ENCODE assay signal across 8 cellular contexts in genomic region chr7:116953372-116953726, GRCh38. TPM values are rescaled to one million over a fixed set of nuclear protein-coding genes. Genes with fewer than 3 reads are reported as not detected.
DNase-seq lines count a peak whose midpoint lies in the region; ATAC-seq and TF ChIP-seq lines count a peak whose summit lies in the region.

TSS of gene ST7 (plus strand) at chr7:116953501. CDS start at chr7:116953541, 40 bp downstream.

- TF ChIP-seq CTCF in endothelial cell (IDR thresholded peaks at IDR 0.05; ENCODE audit: unreplicated experiment), result no peak

- peaks cover 18% of the 10 kb centered on the region for H3K4me1 ChIP-seq in mononuclear cell (ENCODE audit: insufficient read depth, low read length)

- DNase-seq in AG08396 (ENCODE audit: low spot score), result peak; percentile 79
- DNase-seq in NCI-H774 (lab: John Stamatoyannopoulos, UW), result peak; percentile 49
- peak; percentile 70 for DNase-seq in activated CD8-positive, alpha-beta memory T cell treated with anti-CD3 and anti-CD28 coated beads, Interleukin-2, amount 50 U/mL, for 4 hours
- DNase-seq in endothelial cell (ENCODE audit: low spot score), result peak; percentile 44
- peak; percentile 33 to 39 for DNase-seq in stimulated activated CD8-positive, alpha-beta memory T cell treated with anti-CD3 and anti-CD28 coated beads, Interleukin-2, amount 100 ng/mL, for 1 hour (ENCODE audit: low read depth in 2 of 2)

- ATAC-seq in GM18907 (IDR thresholded peaks at IDR 0.05; ENCODE audit: unreplicated experiment) (peak; percentile 45), HG03159 (IDR thresholded peaks at IDR 0.05; ENCODE audit: unreplicated experiment) (peak; percentile 42)

- peaks cover 14% of the 10 kb centered on the region for H3K27me3 Mint-ChIP-seq in endothelial cell (ENCODE audit: unreplicated experiment)

- peak within 1 kb of the TSS; percentile 76 for H3K4me3 ChIP-seq in mononuclear cell (ENCODE audit: low read length)

- H3K4me3 Mint-ChIP-seq in endothelial cell (ENCODE audit: unreplicated experiment), result peak within 1 kb of the TSS; percentile 99

- peaks cover 32% of the 10 kb centered on the region for H3K4me1 Mint-ChIP-seq in endothelial cell (ENCODE audit: unreplicated experiment)

- no peaks in the 10 kb centered on the region for H3K9me3 ChIP-seq in mononuclear cell (ENCODE audit: low read depth, low read length)

- peaks cover 16% of the 10 kb centered on the region for H3K36me3 Mint-ChIP-seq in endothelial cell (ENCODE audit: low read depth, unreplicated experiment)

- H3K9me3 Mint-ChIP-seq in endothelial cell (ENCODE audit: unreplicated experiment), result no peaks in the 10 kb centered on the region

- no peaks in the 10 kb centered on the region for H3K27me3 ChIP-seq in mononuclear cell (ENCODE audit: insufficient read depth, low read length)

- H3K27ac Mint-ChIP-seq in endothelial cell (ENCODE audit: unreplicated experiment), result peak within 1 kb of the TSS; percentile 99

RNA-seq across cellular contexts. Expression of gene ST7, which starts in this region (rescaled TPM):
- total RNA-seq in endothelial cell (ENCODE audit: unreplicated experiment), result 44.1 TPM
- total RNA-seq in mononuclear cell, result 9.3 TPM

Comparison
In these comparisons a context has a peak if more than half of its experiments do, and no peak if none do; other contexts are left out.
1. Peak in every context shown above with its lines: DNase-seq, ATAC-seq and H3K4me3 ChIP-seq.